Comparison of ENCODE assay signal across 17 cellular contexts in the genomic region with DNA sequence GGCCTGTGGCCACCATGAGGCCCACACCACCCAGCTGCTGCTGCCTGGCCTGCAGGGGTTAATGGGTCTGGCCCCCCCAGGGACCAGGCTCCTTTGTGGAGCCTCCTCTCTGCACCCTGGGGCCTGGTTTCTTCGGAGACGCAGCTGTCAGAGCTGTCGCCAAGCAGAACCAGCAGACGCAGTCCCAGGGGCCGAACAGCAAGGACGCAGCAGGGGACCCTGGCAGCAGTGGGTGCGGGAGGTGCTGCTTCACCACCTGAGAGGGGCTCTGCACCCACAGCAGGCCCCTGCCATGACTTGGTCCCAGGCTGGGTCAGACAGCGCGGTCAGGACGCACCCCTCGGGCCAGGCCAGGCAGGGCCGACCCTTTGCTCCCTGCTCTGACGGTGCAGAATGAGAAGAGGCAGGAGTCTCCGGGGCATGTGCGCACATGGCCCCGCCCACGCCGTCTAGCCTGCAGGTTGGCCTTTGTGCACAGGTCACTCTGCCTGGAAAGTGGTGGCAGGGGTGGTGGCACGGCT. TPM values are rescaled to one million over a fixed set of nuclear protein-coding genes. Genes with fewer than 3 reads are reported as not detected.
A peak's percentile ranks its signal among the peaks of the same experiment; 100 is the strongest.
DNase-seq lines count a peak whose midpoint lies in the region; ATAC-seq and TF ChIP-seq lines count a peak whose summit lies in the region.
"Had no signal": no experiment of that assay in that cellular context is flagged by ENCODE, and none has a peak within 500 bp of the region (broad histone marks: within the 10 kb centered on the region; RNA-seq: fewer than 3 reads in every experiment).

No MANE protein-coding gene starts in this region.

- no peak for TF ChIP-seq POLR2A in spleen (IDR thresholded peaks at IDR 0.05)

- H3K4me3 ChIP-seq in spleen (no peak overlapping the region), hepatocyte (no peak overlapping the region)
- H3K4me3 ChIP-seq: Peyer's patch, SJCRH30 had no signal

- H3K4ac ChIP-seq in H9 (ENCODE audit: low read depth, low read length) = no peak overlapping the region

- no peaks in the 10 kb centered on the region for H3K9me3 ChIP-seq in H9 (ENCODE audit: control insufficient read depth, low read depth, low read length)
- H3K9me3 ChIP-seq in spleen = peaks cover 0 to 31% (median 22%) of the 10 kb centered on the region in 8 donors
- peaks cover 5% of the 10 kb centered on the region for H3K9me3 ChIP-seq in hepatocyte (ENCODE audit: low read depth)

- H4K20me1 ChIP-seq in H9 (ENCODE audit: control insufficient read depth, insufficient read depth, insufficient read length) (no peaks in the 10 kb centered on the region), hepatocyte (ENCODE audit: insufficient read depth, poor library complexity, severe bottlenecking) (no peaks in the 10 kb centered on the region)

- CTCF ChIA-PET in WTC11 (lab: Charles Lee) = interaction anchor here (0.6 to 2.1 kb wide), 4 partner anchors 44 to 153 kb away, joined by 3 to 14 read pairs (median 4); no protein-coding TSS in a partner anchor

- no peaks in the 10 kb centered on the region for H3K79me2 ChIP-seq in H9 (ENCODE audit: insufficient read depth, low read length)
- H3K79me2 ChIP-seq in hepatocyte = no peaks in the 10 kb centered on the region

- H3K36me3 Mint-ChIP-seq in H9 (ENCODE audit: insufficient read depth in 1 of 3, low read depth in 3 of 3) (peaks cover 0 to 19% (median 10%) of the 10 kb centered on the region in 3 experiments; a peak in 4 of 7 replicates), WTC11 (peaks cover 21% of the 10 kb centered on the region)
- H3K36me3 Mint-ChIP-seq: CD14-positive monocyte had no signal

- no peaks in the 10 kb centered on the region for H3K79me1 ChIP-seq in H9 (ENCODE audit: insufficient read depth, low read depth, low read length, poor library complexity, severe bottlenecking)

- no peak overlapping the region for H3K4me3 Mint-ChIP-seq in H9
- no peak overlapping the region for H3K4me3 Mint-ChIP-seq in WTC11
- H3K4me3 Mint-ChIP-seq: CD14-positive monocyte had no signal

- no peak overlapping the region for H4K5ac ChIP-seq in H9 (ENCODE audit: insufficient read length, low read depth, low read length)

- H3K56ac ChIP-seq in H9 (ENCODE audit: insufficient read length, low read depth, low read length) = no peak overlapping the region

- no peak overlapping the region for H3K27ac ChIP-seq in H9 (ENCODE audit: insufficient read length, low read depth, low read length)
- H3K27ac ChIP-seq in spleen = no peak overlapping the region
- no peak overlapping the region for H3K27ac ChIP-seq in hepatocyte
- H3K27ac ChIP-seq: KMS-11, Peyer's patch, SJCRH30 had no signal

- H4K8ac ChIP-seq in H9 (replicated peaks; ENCODE audit: insufficient read length, low read depth, low read length) = no peak overlapping the region

- TF ChIP-seq CTCF in H9 (conservative IDR thresholded peaks at IDR 0.05) (no peak), spleen (IDR thresholded peaks at IDR 0.05 in 8 of 11, conservative IDR thresholded peaks at IDR 0.05 in 3 of 11) (no peak), WTC11 (IDR thresholded peaks at IDR 0.05) (no peak), hepatocyte (IDR thresholded peaks at IDR 0.05; ENCODE audit: poor library complexity) (no peak)

- H3K4me1 ChIP-seq in H9 (ENCODE audit: insufficient read depth, low read length) (no peaks in the 10 kb centered on the region), spleen (no peaks in the 10 kb centered on the region), hepatocyte (ENCODE audit: insufficient read depth) (no peaks in the 10 kb centered on the region)
- H3K4me1 ChIP-seq: SJCRH30 had no signal

- intact Hi-C loops in spleen (cut with DNase I; ENCODE audit: low total_unique reads) = no loop called here

- no peak overlapping the region for H2BK5ac ChIP-seq in H9 (ENCODE audit: insufficient read length, low read length)

- ATAC-seq in WTC11 = no peak; the same call in 1 of the 2 replicates

- no peak overlapping the region for H3K4me2 ChIP-seq in H9 (ENCODE audit: insufficient read depth, insufficient read length, low read length)
- H3K4me2 ChIP-seq in hepatocyte = no peak overlapping the region
- H3K4me2 ChIP-seq: KMS-11 had no signal

- H3K27me3 ChIP-seq in H9 (ENCODE audit: insufficient read depth, low read length) = no peaks in the 10 kb centered on the region
- peaks cover 0 to 15% (median 0%) of the 10 kb centered on the region in 7 donors for H3K27me3 ChIP-seq in spleen (replicated peaks in 1 of 7)
- H3K27me3 ChIP-seq in hepatocyte = no peaks in the 10 kb centered on the region
- H3K27me3 ChIP-seq: Peyer's patch, SJCRH30 had no signal

- no peak overlapping the region; the same call in 1 of the 2 replicates for H3K14ac ChIP-seq in H9 (ENCODE audit: insufficient read depth, low read length)

- H3T11ph ChIP-seq in H9 (ENCODE audit: low read length) = no peak overlapping the region

- POLR2A ChIA-PET in WTC11 (lab: Charles Lee) = no interaction called here

- H3K27ac Mint-ChIP-seq in H9 (no peak overlapping the region), WTC11 (no peak overlapping the region)
- H3K27ac Mint-ChIP-seq: CD14-positive monocyte had no signal

- H2BK12ac ChIP-seq in H9 (ENCODE audit: insufficient read length, low read depth, low read length) = no peak overlapping the region

- H2AK5ac ChIP-seq in H9 (ENCODE audit: insufficient read length, low read length) = no peak overlapping the region

- no peak overlapping the region for H3K23ac ChIP-seq in H9 (ENCODE audit: insufficient read length, low read depth, low read length)

- H3K4me1 Mint-ChIP-seq in H9 (peaks cover 0 to 4% of the 10 kb centered on the region in 2 experiments; a peak in 1 of 4 replicates), WTC11 (no peaks in the 10 kb centered on the region)
- H3K4me1 Mint-ChIP-seq: CD14-positive monocyte had no signal

- no peaks in the 10 kb centered on the region for H3K23me2 ChIP-seq in H9 (ENCODE audit: insufficient read length, low read depth, low read length, poor library complexity, severe bottlenecking)

- peak; percentile 54 for DNase-seq in activated effector memory CD4-positive, alpha-beta T cell treated with anti-CD3 and anti-CD28 coated beads, Interleukin-2, amount 50 U/mL, for 16 hours
- DNase-seq in activated effector memory CD4-positive, alpha-beta T cell treated with Interleukin-2 at 50 U/mL for 16 hours = no peak
- peak; percentile 26 for DNase-seq in H9
- peak; percentile 52 for DNase-seq in islet precursor cell
- DNase-seq in spleen = peak; percentile 52
- no peak for DNase-seq in WTC11 (ENCODE audit: low spot score)
- no peak for DNase-seq in hepatocyte (ENCODE audit: low spot score)
- no peak for DNase-seq in NCI-H187 treated with DMSO at 0.1 percent for 48 hours (lab: John Stamatoyannopoulos, UW)
- DNase-seq: Calu3, NCI-H1092 treated with DMSO at 0.1 percent for 48 hours, NCI-H1694 treated with DMSO at 0.1 percent for 48 hours, NCI-H446 treated with DMSO at 0.1 percent for 48 hours, NCI-H748 treated with DMSO at 0.1 percent for 48 hours, SJCRH30 had no signal

- H3K9ac ChIP-seq in H9 (ENCODE audit: extremely low read depth, insufficient read length, low read length) = no peak overlapping the region
- H3K9ac ChIP-seq: KMS-11 had no signal

- H2BK120ac ChIP-seq in H9 (ENCODE audit: low read depth, low read length, poor library complexity, severe bottlenecking) = no peak overlapping the region

- H3K27me3 Mint-ChIP-seq in H9 (ENCODE audit: low read depth) (peaks cover 4% of the 10 kb centered on the region), WTC11 (ENCODE audit: low read depth) (no peaks in the 10 kb centered on the region)

- H3K18ac ChIP-seq in H9 (ENCODE audit: insufficient read length, low read depth, low read length) = no peak overlapping the region

- WGBS in H9 (ENCODE audit: extremely low coverage, insufficient read length, low lambda C conversion rate) = no CpG with 5 or more reads among the region's 19 CpGs
- 87 to 94% (median 92%) methylated on average over 8 to 19 of the region's 19 CpGs for WGBS in spleen, 5 donors
- WGBS in hepatocyte (ENCODE audit: low lambda C conversion rate, missing lambda C conversion rate) = 91% methylated on average over 19 of the region's 19 CpGs

- no peak overlapping the region for H2BK20ac ChIP-seq in H9 (ENCODE audit: low read depth, low read length, poor library complexity, severe bottlenecking)

- H3K36me3 ChIP-seq in spleen (no peaks in the 10 kb centered on the region), hepatocyte (replicated peaks; ENCODE audit: insufficient read depth, low read depth) (no peaks in the 10 kb centered on the region)

- H3K9me2 ChIP-seq in hepatocyte (replicated peaks; ENCODE audit: insufficient read depth) = no peaks in the 10 kb centered on the region

- H2AFZ ChIP-seq in H9 (ENCODE audit: low read length) = no peak overlapping the region
- no peak overlapping the region for H2AFZ ChIP-seq in hepatocyte

- peaks cover 10 to 17% of the 10 kb centered on the region in 2 experiments for H3K9me3 Mint-ChIP-seq in H9
- H3K9me3 Mint-ChIP-seq in WTC11 = peaks cover 15% of the 10 kb centered on the region

- H2BK15ac ChIP-seq in H9 (ENCODE audit: low read depth, low read length) = no peak overlapping the region

- no peak overlapping the region for H4K91ac ChIP-seq in H9 (ENCODE audit: insufficient read length, low read depth, low read length)

TF ChIP-seq in WTC11, 78 proteins besides CTCF, POLR2A, EP300 and RAD21 (continues in another document):
- TF ChIP-seq ZNF416 (CRISPR knock-in tag; IDR thresholded peaks at IDR 0.05) = no peak
- no peak for TF ChIP-seq ZNF219 (CRISPR knock-in tag; IDR thresholded peaks at IDR 0.05; ENCODE audit: borderline replicate concordance)
- TF ChIP-seq, protein P1, sequence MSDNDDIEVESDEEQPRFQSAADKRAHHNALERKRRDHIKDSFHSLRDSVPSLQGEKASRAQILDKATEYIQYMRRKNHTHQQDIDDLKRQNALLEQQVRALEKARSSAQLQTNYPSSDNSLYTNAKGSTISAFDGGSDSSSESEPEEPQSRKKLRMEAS (CRISPR knock-in tag; IDR thresholded peaks at IDR 0.05) = no peak

RNA-seq across cellular contexts. Expression of a gene that starts 30.5 kb away (rescaled TPM):
- 11.3 and 11.4 TPM in 2 replicates for total RNA-seq in H9 (2021)
- total RNA-seq in spleen = 10 to 100 TPM in 1 of 7 donors, 1 to 10 TPM in 6; 3.0 to 10.8 (median 6.0) TPM
- 10 to 100 TPM in 1 of 3 donors, 1 to 10 TPM in 2; 6.1 to 14.3 (median 6.6) TPM for polyA plus RNA-seq in spleen
- 10.6 to 12.2 TPM (median 11.8 TPM) in 3 replicates for total RNA-seq in WTC11 (2021)
- 2.0 and 6.1 TPM in 2 replicates for total RNA-seq in hepatocyte
- polyA plus RNA-seq in hepatocyte = 4.1 and 4.8 TPM in 2 replicates
- polyA plus RNA-seq: CD14-positive monocyte had no signal

RNA-seq across cellular contexts. Expression of a gene that starts 43.0 kb away (rescaled TPM):
- 39.0 and 41.1 TPM in 2 replicates for total RNA-seq in H9 (2021)
- total RNA-seq in spleen = 10 to 100 TPM; 10.1 to 31.1 (median 25.3) TPM
- 10 to 100 TPM; 17.7 to 25.4 (median 17.7) TPM for polyA plus RNA-seq in spleen
- total RNA-seq in WTC11 (2021) = 35.4 to 56.2 TPM (median 51.3 TPM) in 3 replicates
- 47.4 and 47.7 TPM in 2 replicates for total RNA-seq in hepatocyte
- polyA plus RNA-seq in hepatocyte = 98.1 and 106 TPM in 2 replicates

Comparison
In these comparisons a context has a peak if more than half of its experiments do, and no peak if none do; other contexts are left out.
1. DNase-seq: peak in activated effector memory CD4-positive, alpha-beta T cell treated with anti-CD3 and anti-CD28 coated beads, Interleukin-2, amount 50 U/mL, for 16 hours (single experiment), H9 (single experiment), islet precursor cell (single experiment) and spleen (single experiment); none in activated effector memory CD4-positive, alpha-beta T cell treated with Interleukin-2 at 50 U/mL for 16 hours (single experiment), WTC11 (single experiment), hepatocyte (single experiment) and NCI-H187 treated with DMSO at 0.1 percent for 48 hours (single experiment).